Comparison of ENCODE assay signal across 9 cellular contexts in the genomic region with DNA sequence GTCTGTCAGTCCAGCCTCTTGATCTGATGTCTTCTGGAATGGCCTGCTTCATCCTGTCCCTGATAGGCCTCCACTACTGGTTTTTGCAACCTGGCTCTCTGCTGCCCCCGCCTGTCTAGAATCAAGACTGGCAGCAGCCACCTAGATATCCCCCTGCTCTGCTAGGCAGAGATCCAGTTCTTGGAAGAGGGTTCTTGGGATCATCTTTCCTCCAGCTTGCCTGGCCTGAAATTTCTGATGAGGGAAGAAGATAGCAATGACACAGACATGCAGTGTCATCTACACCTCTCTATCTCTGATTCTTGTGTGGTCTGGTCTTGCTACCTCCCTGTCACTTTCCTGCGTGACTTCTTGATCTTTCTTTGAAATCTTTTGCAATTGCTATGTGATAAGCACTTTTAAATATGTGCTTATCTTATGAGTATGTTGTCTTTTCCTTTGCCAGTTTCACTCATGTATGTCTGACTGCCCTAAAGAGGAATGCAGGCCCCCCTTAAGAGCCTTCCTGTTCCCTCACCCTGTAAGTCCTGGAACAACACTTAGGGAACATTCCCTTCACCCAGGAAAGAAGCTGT. TPM values are rescaled to one million over a fixed set of nuclear protein-coding genes. Genes with fewer than 3 reads are reported as not detected.
DNase-seq lines count a peak whose midpoint lies in the region; ATAC-seq and TF ChIP-seq lines count a peak whose summit lies in the region.
"Had no signal": no experiment of that assay in that cellular context is flagged by ENCODE, and none has a peak within 500 bp of the region (broad histone marks: within the 10 kb centered on the region; RNA-seq: fewer than 3 reads in every experiment).

No MANE protein-coding gene starts in this region.

- peak overlapping the region; percentile 75 for H3K27ac Mint-ChIP-seq in activated T-helper 1 cell treated with anti-CD3 and anti-CD28 coated beads, Interleukin-12 subunit alpha, Interleukin-12 subunit beta, Interleukin-2, Interleukin-4 antibody, amounts not matched to agents 30 ng/mL and 10 ng/mL and 1 ng/mL, durations not matched to agents 14 hours and 24 hours and 36 hours

- peaks cover 0 to 18% (median 8%) of the 10 kb centered on the region in 4 donors for H3K4me1 ChIP-seq in Peyer's patch
- peaks cover 74 to 81% of the 10 kb centered on the region in 2 experiments for H3K4me1 ChIP-seq in neutrophil (ENCODE audit: control insufficient read depth in 1 of 2, insufficient read depth in 1 of 2, low read depth in 1 of 2, low read length in 1 of 2)
- peaks cover 20% of the 10 kb centered on the region for H3K4me1 ChIP-seq in thymus (ENCODE audit: control insufficient read depth, insufficient read depth, low read length)

- 49% methylated on average over 2 of the region's 2 CpGs for WGBS in thymus

- H3K27me3 ChIP-seq in Peyer's patch, result no peaks in the 10 kb centered on the region
- H3K27me3 ChIP-seq in neutrophil, result no peaks in the 10 kb centered on the region
- H3K27me3 ChIP-seq in thymus (ENCODE audit: control insufficient read depth, insufficient read depth), result no peaks in the 10 kb centered on the region

- no peak overlapping the region for H3K4me3 ChIP-seq in Peyer's patch
- H3K4me3 ChIP-seq in fibroblast of pulmonary artery (replicated peaks; ENCODE audit: low read depth, low read length), result no peak overlapping the region
- H3K4me3 ChIP-seq in neutrophil (ENCODE audit: low read depth in 1 of 2, low read length in 1 of 2), result peak overlapping the region; percentile 25 to 26
- H3K4me3 ChIP-seq in thymus (ENCODE audit: low read length), result no peak overlapping the region

- peak; percentile 40 for DNase-seq in COLO829 (ENCODE audit: low spot score)
- DNase-seq in Peyer's patch, result peak; percentile 68 to 88 (median 76)
- DNase-seq in activated T-helper 1 cell treated with anti-CD3 and anti-CD28 coated beads, Interleukin-12 subunit alpha, Interleukin-12 subunit beta, Interleukin-2, Interleukin-4 antibody, amounts not matched to agents 30 ng/mL and 10 ng/mL and 1 ng/mL, durations not matched to agents 14 hours and 24 hours and 36 hours (ENCODE audit: low spot score), result peak; percentile 59
- DNase-seq in fibroblast of pulmonary artery (ENCODE audit: low read depth), result peak; percentile 86
- DNase-seq in cerebellar nuclear complex (lab: John Stamatoyannopoulos, UW), result no peak

- peaks cover 0 to 9% (median 0%) of the 10 kb centered on the region in 3 donors for H3K36me3 ChIP-seq in Peyer's patch
- H3K36me3 ChIP-seq in neutrophil, result peaks cover 16% of the 10 kb centered on the region
- peaks cover 18% of the 10 kb centered on the region for H3K36me3 ChIP-seq in thymus (ENCODE audit: control insufficient read depth, insufficient read depth)

- peak; percentile 62 to 84 (median 72) for TF ChIP-seq CTCF in Peyer's patch (IDR thresholded peaks at IDR 0.05)
- TF ChIP-seq CTCF in fibroblast of pulmonary artery (IDR thresholded peaks at IDR 0.05; ENCODE audit: low read length, missing control alignments), result peak; percentile 90
- peak; percentile 90 for TF ChIP-seq CTCF in neutrophil (IDR thresholded peaks at IDR 0.05)

- intact Hi-C loops in activated T-helper 1 cell treated with anti-CD3 and anti-CD28 coated beads, Interleukin-12 subunit alpha, Interleukin-12 subunit beta, Interleukin-2, Interleukin-4 antibody, amounts not matched to agents 30 ng/mL and 10 ng/mL and 1 ng/mL, durations not matched to agents 14 hours and 24 hours and 36 hours (cut with micrococcal nuclease), result loop anchor here (1.0 to 5.0 kb wide), 7 partner anchors 14 to 248 kb away; a partner anchor contains a TSS

- peaks cover 81% of the 10 kb centered on the region for H3K4me1 Mint-ChIP-seq in activated T-helper 1 cell treated with anti-CD3 and anti-CD28 coated beads, Interleukin-12 subunit alpha, Interleukin-12 subunit beta, Interleukin-2, Interleukin-4 antibody, amounts not matched to agents 30 ng/mL and 10 ng/mL and 1 ng/mL, durations not matched to agents 14 hours and 24 hours and 36 hours (ENCODE audit: low read depth)

- H3K36me3 Mint-ChIP-seq in activated T-helper 1 cell treated with anti-CD3 and anti-CD28 coated beads, Interleukin-12 subunit alpha, Interleukin-12 subunit beta, Interleukin-2, Interleukin-4 antibody, amounts not matched to agents 30 ng/mL and 10 ng/mL and 1 ng/mL, durations not matched to agents 14 hours and 24 hours and 36 hours (ENCODE audit: low read depth), result peaks cover 33% of the 10 kb centered on the region

- H3K4me3 Mint-ChIP-seq in activated T-helper 1 cell treated with anti-CD3 and anti-CD28 coated beads, Interleukin-12 subunit alpha, Interleukin-12 subunit beta, Interleukin-2, Interleukin-4 antibody, amounts not matched to agents 30 ng/mL and 10 ng/mL and 1 ng/mL, durations not matched to agents 14 hours and 24 hours and 36 hours, result no peak overlapping the region

- ATAC-seq in HG03108 (IDR thresholded peaks at IDR 0.05; ENCODE audit: unreplicated experiment), result peak; percentile 49

- H3K9me3 ChIP-seq in Peyer's patch (no peaks in the 10 kb centered on the region), neutrophil (no peaks in the 10 kb centered on the region), thymus (ENCODE audit: control insufficient read depth) (no peaks in the 10 kb centered on the region)

- TF ChIP-seq POLR2A in Peyer's patch (IDR thresholded peaks at IDR 0.05), result no peak

- H3K9me3 Mint-ChIP-seq in activated T-helper 1 cell treated with anti-CD3 and anti-CD28 coated beads, Interleukin-12 subunit alpha, Interleukin-12 subunit beta, Interleukin-2, Interleukin-4 antibody, amounts not matched to agents 30 ng/mL and 10 ng/mL and 1 ng/mL, durations not matched to agents 14 hours and 24 hours and 36 hours, result no peaks in the 10 kb centered on the region

- H3K27ac ChIP-seq in Peyer's patch (peak overlapping the region in 3 of 4 donors; percentile 29 to 44 (median 37)), neutrophil (peak overlapping the region; percentile 87), thymus (ENCODE audit: low read depth) (peak overlapping the region; percentile 22)

- no peaks in the 10 kb centered on the region for H3K27me3 Mint-ChIP-seq in activated T-helper 1 cell treated with anti-CD3 and anti-CD28 coated beads, Interleukin-12 subunit alpha, Interleukin-12 subunit beta, Interleukin-2, Interleukin-4 antibody, amounts not matched to agents 30 ng/mL and 10 ng/mL and 1 ng/mL, durations not matched to agents 14 hours and 24 hours and 36 hours (ENCODE audit: insufficient read depth)

RNA-seq across cellular contexts. Expression of a gene that starts 20.3 kb away (rescaled TPM):
- total RNA-seq in Peyer's patch, result 10 to 100 TPM; 40.5 to 72.0 (median 61.0) TPM
- total RNA-seq in activated T-helper 1 cell treated with anti-CD3 and anti-CD28 coated beads, Interleukin-12 subunit alpha, Interleukin-12 subunit beta, Interleukin-2, Interleukin-4 antibody, amounts not matched to agents 30 ng/mL and 10 ng/mL and 1 ng/mL, durations not matched to agents 14 hours and 24 hours and 36 hours, result 152 and 157 TPM in 2 replicates
- polyA plus RNA-seq in thymus, result 37.4 TPM

RNA-seq across cellular contexts. Expression of a gene that starts 41.8 kb away (rescaled TPM):
- 10 to 100 TPM; 15.3 to 38.8 (median 21.2) TPM for total RNA-seq in Peyer's patch
- 34.7 and 37.2 TPM in 2 replicates for total RNA-seq in activated T-helper 1 cell treated with anti-CD3 and anti-CD28 coated beads, Interleukin-12 subunit alpha, Interleukin-12 subunit beta, Interleukin-2, Interleukin-4 antibody, amounts not matched to agents 30 ng/mL and 10 ng/mL and 1 ng/mL, durations not matched to agents 14 hours and 24 hours and 36 hours
- polyA plus RNA-seq in thymus, result 12.2 TPM

RNA-seq across cellular contexts. Expression of a gene that starts 41.8 kb away (rescaled TPM):
- total RNA-seq in Peyer's patch, result 1 to 10 TPM; 3.4 to 6.7 (median 4.1) TPM
- 28.2 and 28.4 TPM in 2 replicates for total RNA-seq in activated T-helper 1 cell treated with anti-CD3 and anti-CD28 coated beads, Interleukin-12 subunit alpha, Interleukin-12 subunit beta, Interleukin-2, Interleukin-4 antibody, amounts not matched to agents 30 ng/mL and 10 ng/mL and 1 ng/mL, durations not matched to agents 14 hours and 24 hours and 36 hours
- 11.9 TPM for polyA plus RNA-seq in thymus

RNA-seq across cellular contexts. Expression of a gene that starts 49.2 kb away (rescaled TPM):
- total RNA-seq in Peyer's patch, result not detected
- total RNA-seq in activated T-helper 1 cell treated with anti-CD3 and anti-CD28 coated beads, Interleukin-12 subunit alpha, Interleukin-12 subunit beta, Interleukin-2, Interleukin-4 antibody, amounts not matched to agents 30 ng/mL and 10 ng/mL and 1 ng/mL, durations not matched to agents 14 hours and 24 hours and 36 hours, result not detected in 2 replicates
- 0.18 TPM for polyA plus RNA-seq in thymus
- total RNA-seq: T-helper 1 cell treated with Interleukin-12 subunit alpha and Interleukin-12 subunit beta and Interleukin-4 antibody, amounts not matched to agents 30 ng/mL and 1 ng/mL, for 36 hours had no signal

Comparison
In these comparisons a context has a peak if more than half of its experiments do, and no peak if none do; other contexts are left out.
1. DNase-seq: peak in COLO829 (single experiment), Peyer's patch (3 of 3), activated T-helper 1 cell treated with anti-CD3 and anti-CD28 coated beads, Interleukin-12 subunit alpha, Interleukin-12 subunit beta, Interleukin-2, Interleukin-4 antibody, amounts not matched to agents 30 ng/mL and 10 ng/mL and 1 ng/mL, durations not matched to agents 14 hours and 24 hours and 36 hours (single experiment) and fibroblast of pulmonary artery (single experiment); none in cerebellar nuclear complex (0 of 2).
2. H3K27ac ChIP-seq: peak in every context shown above with its lines; median percentile 87 in neutrophil; 37 in Peyer's patch; 22 in thymus.
3. H3K4me3 ChIP-seq: peak in neutrophil (2 of 2); none in Peyer's patch (0 of 4), fibroblast of pulmonary artery (single experiment) and thymus (single experiment).
4. Peak in every context shown above with its lines, with median percentiles within 50 percentile points of each other: CTCF ChIP-seq.